Comparison of ENCODE assay signal across 12 cellular contexts in the genomic region with DNA sequence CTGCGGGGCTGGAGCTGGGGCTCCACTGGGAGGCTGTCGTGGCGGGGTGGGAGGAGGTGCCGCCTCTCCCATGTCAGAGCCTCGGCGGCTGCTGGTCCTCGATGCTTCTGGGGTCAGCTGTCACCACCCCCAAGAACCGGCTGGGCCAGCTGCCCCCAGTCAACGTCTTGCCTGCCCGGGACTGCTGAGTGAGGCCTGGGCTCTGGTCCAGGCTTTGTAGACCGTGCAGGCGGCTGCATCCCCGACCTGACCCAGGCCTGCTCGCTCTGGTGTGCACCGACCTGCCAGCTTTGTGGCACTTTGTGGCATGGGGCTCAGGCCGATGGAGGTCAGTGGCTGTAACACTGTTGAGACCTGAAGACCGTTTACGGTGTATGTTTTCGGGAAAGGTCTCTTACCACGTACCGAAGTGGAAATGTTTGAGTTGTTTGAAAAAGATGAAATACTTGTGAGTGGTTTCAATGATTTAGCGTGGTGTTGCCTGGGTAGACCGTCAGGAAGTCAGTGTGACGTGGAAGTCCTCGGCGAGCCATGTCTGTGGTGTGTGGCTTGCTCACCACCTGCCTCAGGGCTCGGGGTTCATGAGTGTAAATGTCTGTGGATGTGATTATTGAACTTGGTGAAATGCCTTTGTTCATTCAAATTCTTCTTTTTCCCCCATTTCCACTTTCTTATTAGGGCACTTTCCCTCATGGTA. TPM values are rescaled to one million over a fixed set of nuclear protein-coding genes. Genes with fewer than 3 reads are reported as not detected.
A peak's percentile ranks its signal among the peaks of the same experiment; 100 is the strongest.
DNase-seq lines count a peak whose midpoint lies in the region; ATAC-seq and TF ChIP-seq lines count a peak whose summit lies in the region.
"Had no signal": no experiment of that assay in that cellular context is flagged by ENCODE, and none has a peak within 500 bp of the region (broad histone marks: within the 10 kb centered on the region; RNA-seq: fewer than 3 reads in every experiment).

No MANE protein-coding gene starts in this region.

- H3K27me3 ChIP-seq in left ventricle myocardium inferior (ENCODE audit: low read depth): no peaks in the 10 kb centered on the region
- H3K27me3 ChIP-seq in sigmoid colon: no peaks in the 10 kb centered on the region

- no peaks in the 10 kb centered on the region for H3K9me3 ChIP-seq in left ventricle myocardium inferior (replicated peaks)
- H3K9me3 ChIP-seq in sigmoid colon: no peaks in the 10 kb centered on the region

- no peak for ATAC-seq in GM19397 (IDR thresholded peaks at IDR 0.05; ENCODE audit: unreplicated experiment)
- no peak for ATAC-seq in GM21737 (IDR thresholded peaks at IDR 0.05; ENCODE audit: unreplicated experiment)

- no peak for TF ChIP-seq POLR2A in sigmoid colon (IDR thresholded peaks at IDR 0.05)

- peaks cover 71% of the 10 kb centered on the region for H3K36me3 Mint-ChIP-seq in activated T-cell treated with anti-CD3 and anti-CD28 coated beads, Interleukin-2, amount 50 U/mL, for 24 hours (ENCODE audit: low read depth)

- no peak for TF ChIP-seq EP300 in Ishikawa (IDR thresholded peaks at IDR 0.05; ENCODE audit: borderline replicate concordance)
- TF ChIP-seq EP300 in sigmoid colon (IDR thresholded peaks at IDR 0.05): no peak

- 72 to 86% methylated on average over 27 of the region's 27 CpGs for WGBS in sigmoid colon, 2 donors

- no peak overlapping the region for H3K4me3 ChIP-seq in left ventricle myocardium inferior
- no peak overlapping the region for H3K4me3 ChIP-seq in sigmoid colon

- peak; percentile 64 for DNase-seq in activated T-cell treated with anti-CD3 and anti-CD28 coated beads, Interleukin-2, amount 50 U/mL, for 24 hours
- DNase-seq in left ventricle myocardium inferior (peak; percentile 53), kidney glomerular epithelial cell (lab: John Stamatoyannopoulos, UW) (no peak), sigmoid colon (no peak)
- peak; percentile 61 for DNase-seq in stimulated activated CD8-positive, alpha-beta memory T cell treated with anti-CD3 and anti-CD28 coated beads, Interleukin-12 subunit alpha, Interleukin-12 subunit beta, amount 100 ng/mL, for 4 hours (ENCODE audit: low read depth)
- DNase-seq: activated B cell treated with CpG ODN at 0.5 μM for 24 hours, KG1 had no signal

- peaks cover 55% of the 10 kb centered on the region for H3K4me1 ChIP-seq in left ventricle myocardium inferior
- H3K4me1 ChIP-seq in sigmoid colon: peaks cover 0 to 10% (median 0%) of the 10 kb centered on the region in 4 donors

- H3K27me3 Mint-ChIP-seq in activated T-cell treated with anti-CD3 and anti-CD28 coated beads, Interleukin-2, amount 50 U/mL, for 24 hours: no peaks in the 10 kb centered on the region
- H3K27me3 Mint-ChIP-seq: activated B cell treated with CpG ODN at 0.5 μM for 24 hours had no signal

- H3K36me3 ChIP-seq in left ventricle myocardium inferior (no peaks in the 10 kb centered on the region), sigmoid colon (peaks cover 0 to 17% (median 2%) of the 10 kb centered on the region in 4 donors)

- peaks cover 43% of the 10 kb centered on the region for H3K4me1 Mint-ChIP-seq in activated T-cell treated with anti-CD3 and anti-CD28 coated beads, Interleukin-2, amount 50 U/mL, for 24 hours (ENCODE audit: low read depth)

- H3K27ac ChIP-seq in left ventricle myocardium inferior (replicated peaks) (peak overlapping the region; percentile 0), sigmoid colon (peak overlapping the region in 2 of 4 donors; percentile 25 to 46)

- H3K27ac Mint-ChIP-seq in activated T-cell treated with anti-CD3 and anti-CD28 coated beads, Interleukin-2, amount 50 U/mL, for 24 hours: peak overlapping the region; percentile 93
- H3K27ac Mint-ChIP-seq: activated B cell treated with CpG ODN at 0.5 μM for 24 hours had no signal

- no peaks in the 10 kb centered on the region for H3K9me3 Mint-ChIP-seq in activated T-cell treated with anti-CD3 and anti-CD28 coated beads, Interleukin-2, amount 50 U/mL, for 24 hours
- H3K9me3 Mint-ChIP-seq: activated B cell treated with CpG ODN at 0.5 μM for 24 hours had no signal

- intact Hi-C loops in left ventricle myocardium inferior (cut with micrococcal nuclease) (no loop called here), sigmoid colon (cut with DNase I) (no loop called here)

- TF ChIP-seq RAD21 in Ishikawa (IDR thresholded peaks at IDR 0.05; ENCODE audit: low read depth): no peak

- TF ChIP-seq CTCF in left ventricle myocardium inferior (IDR thresholded peaks at IDR 0.05; ENCODE audit: borderline replicate concordance) (no peak), sigmoid colon (IDR thresholded peaks at IDR 0.05) (no peak)

- H3K4me3 Mint-ChIP-seq in activated T-cell treated with anti-CD3 and anti-CD28 coated beads, Interleukin-2, amount 50 U/mL, for 24 hours: peak overlapping the region; percentile 64
- H3K4me3 Mint-ChIP-seq: activated B cell treated with CpG ODN at 0.5 μM for 24 hours had no signal

TF ChIP-seq in Ishikawa, 13 proteins besides CTCF, POLR2A, EP300 and RAD21:
- TF ChIP-seq FOXM1 (IDR thresholded peaks at IDR 0.05; ENCODE audit: borderline replicate concordance, low read depth) (no peak), EGR1 (IDR thresholded peaks at IDR 0.05) (no peak), CREB1 (IDR thresholded peaks at IDR 0.05; ENCODE audit: low read depth) (no peak), ZBTB7A (IDR thresholded peaks at IDR 0.05; ENCODE audit: low read depth) (no peak), NFIC (IDR thresholded peaks at IDR 0.05) (peak; percentile 56), TCF12 (IDR thresholded peaks at IDR 0.05; ENCODE audit: low read depth) (0 out of 2 replicates have a peak, but pooled peaks have one; percentile 29), TEAD4 (IDR thresholded peaks at IDR 0.05) (0 out of 2 replicates have a peak, but pooled peaks have one; percentile 13), USF1 (IDR thresholded peaks at IDR 0.05) (no peak)
- TF ChIP-seq, protein P1, sequence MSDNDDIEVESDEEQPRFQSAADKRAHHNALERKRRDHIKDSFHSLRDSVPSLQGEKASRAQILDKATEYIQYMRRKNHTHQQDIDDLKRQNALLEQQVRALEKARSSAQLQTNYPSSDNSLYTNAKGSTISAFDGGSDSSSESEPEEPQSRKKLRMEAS (IDR thresholded peaks at IDR 0.05): 0 out of 2 replicates have a peak, but pooled peaks have one; percentile 24

RNA-seq across cellular contexts. Expression of gene ZNF750, which starts 53.2 kb away (rescaled TPM):
- total RNA-seq in left ventricle myocardium inferior (not detected), sigmoid colon (not detected)
- under 1 TPM in 1 of 3 donors, not detected in 2; 0.01 TPM for polyA plus RNA-seq in sigmoid colon
- total RNA-seq: activated B cell treated with CpG ODN at 0.5 μM for 24 hours, Daoy, skeletal muscle tissue had no signal

Comparison
In these comparisons a context has a peak if more than half of its experiments do, and no peak if none do; other contexts are left out.
1. DNase-seq: peak in activated T-cell treated with anti-CD3 and anti-CD28 coated beads, Interleukin-2, amount 50 U/mL, for 24 hours (single experiment), left ventricle myocardium inferior (single experiment) and stimulated activated CD8-positive, alpha-beta memory T cell treated with anti-CD3 and anti-CD28 coated beads, Interleukin-12 subunit alpha, Interleukin-12 subunit beta, amount 100 ng/mL, for 4 hours (single experiment); none in kidney glomerular epithelial cell (single experiment) and sigmoid colon (single experiment).